ENCODE assay signal across 8 cellular contexts in the genomic region with DNA sequence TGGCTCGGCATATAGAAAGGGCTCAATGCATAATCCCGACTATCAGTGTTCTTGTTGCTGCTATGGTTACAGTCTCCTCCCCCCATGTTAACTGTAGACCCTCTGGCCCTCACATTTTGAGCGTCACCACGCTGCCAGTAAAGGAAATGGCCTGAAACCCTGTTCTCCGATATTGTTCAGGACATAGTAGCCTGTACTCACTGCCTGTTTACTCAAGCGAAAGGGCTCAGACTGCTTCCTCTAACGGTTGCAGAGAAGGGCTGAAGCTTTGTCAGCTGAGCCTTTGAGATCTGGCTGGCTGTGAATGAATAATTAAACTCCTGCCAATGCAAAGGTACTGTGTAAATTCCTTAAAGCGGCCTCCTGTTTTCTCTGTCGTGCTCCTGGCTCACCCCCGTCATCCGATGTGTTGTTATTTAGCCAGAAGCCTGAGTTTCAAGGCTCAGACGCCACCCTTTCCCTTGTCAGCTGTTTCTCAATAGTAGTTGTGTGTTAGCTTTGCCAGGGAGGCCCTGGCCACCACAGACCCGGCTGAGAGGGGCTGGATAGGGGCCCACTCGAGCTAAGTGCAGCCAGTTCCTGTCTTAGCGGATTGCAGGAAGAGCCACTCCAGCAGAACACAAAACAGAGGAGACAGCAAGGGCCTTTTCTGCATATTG. TPM values are rescaled to one million over a fixed set of nuclear protein-coding genes. Genes with fewer than 3 reads are reported as not detected.
A peak's percentile ranks its signal among the peaks of the same experiment; 100 is the strongest.
DNase-seq lines count a peak whose midpoint lies in the region; ATAC-seq and TF ChIP-seq lines count a peak whose summit lies in the region.

No MANE protein-coding gene starts in this region.

- H3K27me3 ChIP-seq in osteoblast (ENCODE audit: insufficient read depth, low read length), result no peaks in the 10 kb centered on the region

- DNase-seq in Right ventricle myocardium inferior (ENCODE audit: missing footprints), result peak; percentile 89
- no peak for DNase-seq in cardiac septum (ENCODE audit: low spot score)
- DNase-seq in SHP77 treated with DMSO at 0.1 percent for 48 hours (lab: John Stamatoyannopoulos, UW), result peak; percentile 95
- DNase-seq in glutamatergic neuron, result no peak
- no peak for DNase-seq in osteoblast (ENCODE audit: insufficient read length, low spot score, missing footprints)
- DNase-seq in RKO (ENCODE audit: low spot score), result no peak
- DNase-seq in osteocyte (ENCODE audit: extremely low spot score, unreplicated experiment), result no peak
- no peak for DNase-seq in NCI-H524 treated with DMSO at 0.1 percent for 48 hours (lab: John Stamatoyannopoulos, UW)

- H3K4me1 Mint-ChIP-seq in glutamatergic neuron (ENCODE audit: low read depth, unreplicated experiment) (peaks cover 8% of the 10 kb centered on the region), osteocyte (ENCODE audit: unreplicated experiment) (no peaks in the 10 kb centered on the region)

- no peaks in the 10 kb centered on the region for H3K36me3 ChIP-seq in osteoblast (ENCODE audit: insufficient read depth, low read length)

- no peak overlapping the region for H3K4me2 ChIP-seq in osteoblast (ENCODE audit: insufficient read depth, low read length)

- H3K4me3 ChIP-seq in osteoblast (ENCODE audit: insufficient read depth, low read length), result no peak overlapping the region

- H3K9me3 Mint-ChIP-seq in glutamatergic neuron (ENCODE audit: unreplicated experiment) (no peaks in the 10 kb centered on the region), osteocyte (ENCODE audit: unreplicated experiment) (peaks cover 3% of the 10 kb centered on the region)

- H3K27ac ChIP-seq in osteoblast (ENCODE audit: low read depth, low read length), result no peak overlapping the region

- peak overlapping the region; percentile 49 for H3K27ac Mint-ChIP-seq in glutamatergic neuron (ENCODE audit: unreplicated experiment)
- H3K27ac Mint-ChIP-seq in osteocyte (ENCODE audit: unreplicated experiment), result no peak overlapping the region

- no peaks in the 10 kb centered on the region for H3K4me1 ChIP-seq in osteoblast (ENCODE audit: insufficient read depth, low read length)

- H3K36me3 Mint-ChIP-seq in glutamatergic neuron (ENCODE audit: unreplicated experiment), result peaks cover under 1% of the 10 kb centered on the region
- H3K36me3 Mint-ChIP-seq in osteocyte (ENCODE audit: unreplicated experiment), result no peaks in the 10 kb centered on the region

- intact Hi-C loops in Right ventricle myocardium inferior (cut with DNase I), result no loop called here
- intact Hi-C loops in cardiac septum (cut with DNase I), result no loop called here

- peak; percentile 94 for ATAC-seq in Right ventricle myocardium inferior

- H3K9me3 ChIP-seq in osteoblast (ENCODE audit: low read depth, low read length), result no peaks in the 10 kb centered on the region

- H3K79me2 ChIP-seq in osteoblast (ENCODE audit: insufficient read depth, low read length), result no peaks in the 10 kb centered on the region

- peak overlapping the region; percentile 66 for H2AFZ ChIP-seq in osteoblast (ENCODE audit: low read length)

- H3K4me3 Mint-ChIP-seq in glutamatergic neuron (ENCODE audit: unreplicated experiment) (no peak overlapping the region), osteocyte (ENCODE audit: unreplicated experiment) (no peak overlapping the region)

- no peaks in the 10 kb centered on the region for H4K20me1 ChIP-seq in osteoblast (ENCODE audit: insufficient read depth, low read length)

- H3K27me3 Mint-ChIP-seq in glutamatergic neuron (ENCODE audit: unreplicated experiment) (peaks cover 2% of the 10 kb centered on the region), osteocyte (ENCODE audit: unreplicated experiment) (peaks cover 24% of the 10 kb centered on the region)

- TF ChIP-seq CTCF in glutamatergic neuron (IDR thresholded peaks at IDR 0.05; ENCODE audit: partially characterized antibody, unreplicated experiment), result no peak
- no peak for TF ChIP-seq CTCF in osteoblast (IDR thresholded peaks at IDR 0.05; ENCODE audit: extremely low read depth, low read depth, low read length)
- no peak for TF ChIP-seq CTCF in osteocyte (IDR thresholded peaks at IDR 0.05)

RNA-seq across cellular contexts. Expression of a gene that starts 31.2 kb away (rescaled TPM):
- total RNA-seq in Right ventricle myocardium inferior (16.5 TPM), cardiac septum (22.5 TPM), glutamatergic neuron (ENCODE audit: unreplicated experiment) (60.9 TPM), osteoblast (6.2 and 7.7 TPM in 2 replicates), osteocyte (15.2 and 19.1 TPM in 2 replicates)

Comparison
In these comparisons a context has a peak if more than half of its experiments do, and no peak if none do; other contexts are left out.
1. DNase-seq: peak in Right ventricle myocardium inferior (single experiment) and SHP77 treated with DMSO at 0.1 percent for 48 hours (single experiment); none in cardiac septum (single experiment), glutamatergic neuron (single experiment), osteoblast (single experiment), RKO (single experiment), osteocyte (single experiment) and NCI-H524 treated with DMSO at 0.1 percent for 48 hours (single experiment).